ENCODE assay signal across 21 cellular contexts in the genomic region with DNA sequence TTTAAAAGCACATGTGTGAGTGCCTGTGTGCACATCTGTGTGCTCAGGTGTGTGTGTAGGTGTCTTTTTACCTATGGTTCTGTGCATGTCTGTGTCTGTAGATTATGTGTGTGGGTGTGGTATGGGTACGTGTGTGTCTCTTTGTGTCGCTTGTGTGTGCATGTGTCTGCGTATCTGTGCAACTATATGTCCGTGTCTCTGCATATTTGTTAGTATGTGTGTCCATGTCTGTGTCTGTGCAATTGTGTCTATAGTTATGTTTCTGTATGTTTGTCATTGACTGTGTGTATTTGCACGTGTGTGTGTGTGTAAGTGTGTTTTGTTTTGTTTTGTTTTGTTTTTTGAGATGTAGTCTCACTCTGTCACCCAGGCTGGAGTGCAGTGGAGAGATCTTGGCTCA. TPM values are rescaled to one million over a fixed set of nuclear protein-coding genes. Genes with fewer than 3 reads are reported as not detected.
DNase-seq lines count a peak whose midpoint lies in the region; ATAC-seq, FAIRE-seq and TF ChIP-seq lines count a peak whose summit lies in the region.
"Had no signal": no experiment of that assay in that cellular context is flagged by ENCODE, and none has a peak within 500 bp of the region (broad histone marks: within the 10 kb centered on the region; RNA-seq: fewer than 3 reads in every experiment).

No MANE protein-coding gene starts in this region.

- H3K36me3 ChIP-seq in HEK293 (ENCODE audit: control insufficient read depth in 2 of 2, insufficient read depth in 1 of 2, low read length in 2 of 2), result no peaks in the 10 kb centered on the region
- no peaks in the 10 kb centered on the region for H3K36me3 ChIP-seq in bronchial epithelial cell (ENCODE audit: control insufficient read depth, insufficient read depth, low read length)
- H3K36me3 ChIP-seq: BLaER1, HAP-1 had no signal

- TF ChIP-seq POLR2A in A549 (IDR thresholded peaks at IDR 0.05; ENCODE audit: low read length), result no peak

- no peak overlapping the region for H3K4me2 ChIP-seq in A549
- H3K4me2 ChIP-seq: BLaER1, GM23338 had no signal

- FAIRE-seq in A549 (lab: Jason Lieb, UNC) (peak; percentile 74), bronchial epithelial cell (lab: Jason Lieb, UNC) (peak; percentile 7)
- FAIRE-seq: D721Med, GM12891, GM18507, H54 had no signal

- TF ChIP-seq CTCF in A549 (IDR thresholded peaks at IDR 0.05) (no peak), HEK293 (tag by site-specific recombination; IDR thresholded peaks at IDR 0.05) (0 out of 2 replicates have a peak, but pooled peaks have one; percentile 6), bronchial epithelial cell (IDR thresholded peaks at IDR 0.05; ENCODE audit: insufficient read depth, low read length, severe bottlenecking) (no peak), neural crest cell (conservative IDR thresholded peaks at IDR 0.05) (no peak)

- POLR2A ChIA-PET in A549 (lab: Yijun Ruan, JAX), result no interaction called here
- POLR2A ChIA-PET in HEK293 (lab: Yijun Ruan, JAX), result no interaction called here

- no peak for TF ChIP-seq EP300 in A549 (IDR thresholded peaks at IDR 0.05)

- ATAC-seq in A549 (no peak), HG03457 (IDR thresholded peaks at IDR 0.05; ENCODE audit: unreplicated experiment) (no peak)
- ATAC-seq: GM23338 had no signal

- peaks cover 18% of the 10 kb centered on the region for H3K4me1 Mint-ChIP-seq in neural crest cell
- H3K4me1 Mint-ChIP-seq: B cell had no signal

- TF ChIP-seq RAD21 in A549 (conservative IDR thresholded peaks at IDR 0.05 in 1 of 2, IDR thresholded peaks at IDR 0.05 in 1 of 2), result no peak

- no peaks in the 10 kb centered on the region for H3K27me3 ChIP-seq in bronchial epithelial cell (ENCODE audit: control insufficient read depth, insufficient read depth, low read length)
- H3K27me3 ChIP-seq: BLaER1 had no signal

- CTCF ChIA-PET in A549 (lab: Yijun Ruan, JAX) (interaction anchor here (0.6 to 10.0 kb wide), 3 partner anchors 7 to 209 kb away, joined by 3 to 313 read pairs (median 75); no protein-coding TSS in a partner anchor), HEK293 (lab: Yijun Ruan, JAX) (interaction anchor here (0.7 to 9.5 kb wide), 3 partner anchors 7 to 350 kb away, joined by 3 to 171 read pairs (median 62); no protein-coding TSS in a partner anchor)

- peak overlapping the region; percentile 24 for H3K27ac Mint-ChIP-seq in neural crest cell (ENCODE audit: unreplicated experiment)
- H3K27ac Mint-ChIP-seq: B cell; CD4-positive, alpha-beta T cell; CD8-positive, alpha-beta memory T cell; GM23338 had no signal

- H3K36me3 Mint-ChIP-seq in neural crest cell (ENCODE audit: low read depth), result no peaks in the 10 kb centered on the region
- H3K36me3 Mint-ChIP-seq: CD8-positive, alpha-beta memory T cell had no signal

- WGBS in A549 (ENCODE audit: missing lambda C conversion rate), result 69% methylated on average over 5 of the region's 5 CpGs

- H3K4me3 ChIP-seq in A549 (no peak overlapping the region), HEK293 (ENCODE audit: low read depth, low read length) (no peak overlapping the region), bronchial epithelial cell (ENCODE audit: low read depth, low read length) (no peak overlapping the region)
- H3K4me3 ChIP-seq: BLaER1, GM23338, HAP-1 had no signal

- no peaks in the 10 kb centered on the region for H3K9me3 Mint-ChIP-seq in neural crest cell
- H3K9me3 Mint-ChIP-seq: CD4-positive, alpha-beta T cell; CD8-positive, alpha-beta memory T cell; GM23338 had no signal

- H3K9me3 ChIP-seq in A549 (no peaks in the 10 kb centered on the region), HEK293 (ENCODE audit: control insufficient read depth, insufficient read depth, low read depth, low read length) (no peaks in the 10 kb centered on the region)
- H3K9me3 ChIP-seq: BLaER1, HAP-1 had no signal

- peaks cover 18% of the 10 kb centered on the region for H3K27me3 Mint-ChIP-seq in neural crest cell (ENCODE audit: low read depth)

- peaks cover 9% of the 10 kb centered on the region for H3K4me1 ChIP-seq in A549
- no peaks in the 10 kb centered on the region for H3K4me1 ChIP-seq in HEK293 (ENCODE audit: control insufficient read depth, insufficient read depth, low read length)
- H3K4me1 ChIP-seq: HAP-1 had no signal

- no peak for DNase-seq in A549 (ENCODE audit: low read depth in 1 of 2, low spot score in 1 of 2)
- DNase-seq in bronchial epithelial cell (ENCODE audit: low read depth), result no peak
- DNase-seq in neural crest cell (ENCODE audit: low read depth, low spot score), result no peak
- DNase-seq in stimulated activated CD4-positive, alpha-beta T cell treated with anti-CD3 and anti-CD28 coated beads, Interleukin-1b, Interleukin-23, amount 100 ng/mL, for 48 hours, result no peak
- DNase-seq: CD4-positive, alpha-beta T cell; CD8-positive, alpha-beta memory T cell; DMS 273 treated with DMSO at 0.1 percent for 48 hours; DMS79; EL; GDM1 had no signal

- H3K27ac ChIP-seq in A549 (no peak overlapping the region), HEK293 (ENCODE audit: extremely low read depth, low read depth, low read length) (no peak overlapping the region)
- H3K27ac ChIP-seq: BLaER1, C4-2B had no signal

- no peak overlapping the region for H3K4me3 Mint-ChIP-seq in neural crest cell
- H3K4me3 Mint-ChIP-seq: B cell; CD4-positive, alpha-beta T cell; CD8-positive, alpha-beta memory T cell; GM23338 had no signal

TF ChIP-seq in A549, 52 proteins besides CTCF, POLR2A, EP300 and RAD21:
- TF ChIP-seq HEYL (CRISPR knock-in tag; IDR thresholded peaks at IDR 0.05) (no peak), RCOR1 (IDR thresholded peaks at IDR 0.05; ENCODE audit: low read depth, low read length) (no peak), CEBPB (IDR thresholded peaks at IDR 0.05) (no peak), FOSB (CRISPR knock-in tag; IDR thresholded peaks at IDR 0.05) (no peak), CBX8 (IDR thresholded peaks at IDR 0.05) (no peak), HOXB5 (CRISPR knock-in tag; IDR thresholded peaks at IDR 0.05) (no peak), JUNB (IDR thresholded peaks at IDR 0.05) (no peak)

TF ChIP-seq in HEK293, 187 proteins besides CTCF, POLR2A, EP300 and RAD21:
- TF ChIP-seq, protein P1, sequence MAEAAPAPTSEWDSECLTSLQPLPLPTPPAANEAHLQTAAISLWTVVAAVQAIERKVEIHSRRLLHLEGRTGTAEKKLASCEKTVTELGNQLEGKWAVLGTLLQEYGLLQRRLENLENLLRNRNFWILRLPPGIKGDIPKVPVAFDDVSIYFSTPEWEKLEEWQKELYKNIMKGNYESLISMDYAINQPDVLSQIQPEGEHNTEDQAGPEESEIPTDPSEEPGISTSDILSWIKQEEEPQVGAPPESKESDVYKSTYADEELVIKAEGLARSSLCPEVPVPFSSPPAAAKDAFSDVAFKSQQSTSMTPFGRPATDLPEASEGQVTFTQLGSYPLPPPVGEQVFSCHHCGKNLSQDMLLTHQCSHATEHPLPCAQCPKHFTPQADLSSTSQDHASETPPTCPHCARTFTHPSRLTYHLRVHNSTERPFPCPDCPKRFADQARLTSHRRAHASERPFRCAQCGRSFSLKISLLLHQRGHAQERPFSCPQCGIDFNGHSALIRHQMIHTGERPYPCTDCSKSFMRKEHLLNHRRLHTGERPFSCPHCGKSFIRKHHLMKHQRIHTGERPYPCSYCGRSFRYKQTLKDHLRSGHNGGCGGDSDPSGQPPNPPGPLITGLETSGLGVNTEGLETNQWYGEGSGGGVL (tag by site-specific recombination; IDR thresholded peaks at IDR 0.05), result 0 out of 2 replicates have a peak, but pooled peaks have one; percentile 30
- TF ChIP-seq YY2 (tag by site-specific recombination; IDR thresholded peaks at IDR 0.05), result 0 out of 2 replicates have a peak, but pooled peaks have one; percentile 9
- TF ChIP-seq ZNF324 (tag by site-specific recombination; IDR thresholded peaks at IDR 0.05), result no peak
- TF ChIP-seq ZNF654 (tag by site-specific recombination; IDR thresholded peaks at IDR 0.05; ENCODE audit: low read depth), result no peak
- TF ChIP-seq ZNF350 (tag by site-specific recombination; IDR thresholded peaks at IDR 0.05), result no peak
- TF ChIP-seq, protein P2, sequence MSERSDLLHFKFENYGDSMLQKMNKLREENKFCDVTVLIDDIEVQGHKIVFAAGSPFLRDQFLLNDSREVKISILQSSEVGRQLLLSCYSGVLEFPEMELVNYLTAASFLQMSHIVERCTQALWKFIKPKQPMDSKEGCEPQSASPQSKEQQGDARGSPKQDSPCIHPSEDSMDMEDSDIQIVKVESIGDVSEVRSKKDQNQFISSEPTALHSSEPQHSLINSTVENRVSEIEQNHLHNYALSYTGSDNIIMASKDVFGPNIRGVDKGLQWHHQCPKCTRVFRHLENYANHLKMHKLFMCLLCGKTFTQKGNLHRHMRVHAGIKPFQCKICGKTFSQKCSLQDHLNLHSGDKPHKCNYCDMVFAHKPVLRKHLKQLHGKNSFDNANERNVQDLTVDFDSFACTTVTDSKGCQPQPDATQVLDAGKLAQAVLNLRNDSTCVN (tag by site-specific recombination; optimal IDR thresholded peaks at IDR 0.05), result no peak
- no peak for TF ChIP-seq ZNF776 (tag by site-specific recombination; IDR thresholded peaks at IDR 0.05; ENCODE audit: borderline replicate concordance)
- TF ChIP-seq ZNF416 (tag by site-specific recombination; IDR thresholded peaks at IDR 0.05), result no peak
- TF ChIP-seq ZNF791 (tag by site-specific recombination; IDR thresholded peaks at IDR 0.05), result no peak
- TF ChIP-seq ZNF311 (tag by site-specific recombination; IDR thresholded peaks at IDR 0.05; ENCODE audit: borderline replicate concordance), result 0 out of 2 replicates have a peak, but pooled peaks have one; percentile 25
- TF ChIP-seq ZNF707 (tag by site-specific recombination; IDR thresholded peaks at IDR 0.05), result no peak
- TF ChIP-seq ZNF473 (tag by site-specific recombination; IDR thresholded peaks at IDR 0.05), result 0 out of 2 replicates have a peak, but pooled peaks have one; percentile 10
- TF ChIP-seq ZFHX2 (tag by site-specific recombination; conservative IDR thresholded peaks at IDR 0.05), result no peak
- no peak for TF ChIP-seq ZNF2 (tag by site-specific recombination; IDR thresholded peaks at IDR 0.05)
- no peak for TF ChIP-seq KLF1 (tag by site-specific recombination; IDR thresholded peaks at IDR 0.05)
- TF ChIP-seq ZNF571 (tag by site-specific recombination; IDR thresholded peaks at IDR 0.05), result 0 out of 2 replicates have a peak, but pooled peaks have one; percentile 59

RNA-seq across cellular contexts. Expression of a gene that starts 7.3 kb away (rescaled TPM):
- 54.0 and 55.7 TPM in 2 replicates for polyA plus RNA-seq in A549 (2011; rRNA removed)
- 122 and 161 TPM in 2 replicates for polyA plus RNA-seq in A549 (2012; cell fraction: cytosol; rRNA removed)
- polyA plus RNA-seq in A549 (2012; cell fraction: nucleus; rRNA removed), result 266 and 321 TPM in 2 replicates
- polyA plus RNA-seq in A549 (2017; fragmentation: RNase III; extraction: RNeasy Plus Mini Kit Qiagen cat#74134 plus additional on column Dnase treatment), result 53.4 to 56.5 TPM (median 55.7 TPM) in 3 replicates
- 48.2 and 48.5 TPM in 2 replicates for polyA minus RNA-seq in A549 (2011; rRNA and poly(A)+ RNA removed)
- total RNA-seq in bronchial epithelial cell, result 79.5 and 88.1 TPM in 2 replicates
- total RNA-seq in neural crest cell, result 58.3 and 59.1 TPM in 2 replicates
